In the genomic region with DNA sequence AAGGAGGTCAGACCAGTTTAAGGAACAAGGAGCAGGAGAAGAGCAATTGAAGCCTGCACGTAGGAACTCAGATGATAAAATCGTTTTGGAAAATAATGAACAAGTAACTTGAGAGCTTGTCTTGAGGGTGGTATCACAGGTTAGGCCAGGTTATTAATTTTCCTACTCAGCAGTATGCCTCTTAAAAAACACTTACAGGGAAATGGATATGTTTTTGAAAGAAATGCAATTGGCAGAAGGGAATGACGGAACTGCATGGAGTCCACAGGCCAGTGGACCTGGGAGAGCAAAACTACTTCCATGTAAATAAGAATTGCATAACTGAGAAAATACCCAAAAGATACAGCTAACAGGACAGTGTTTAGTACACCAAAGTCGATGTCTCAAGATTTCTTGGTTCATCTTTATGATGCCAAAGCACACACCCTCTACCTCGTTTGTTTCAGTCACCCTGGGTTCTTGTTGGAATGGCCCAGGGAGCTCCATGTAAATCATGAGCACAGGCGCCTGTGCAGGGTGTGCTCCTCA, we compare ENCODE assay signal across 1 cellular context.
TF ChIP-seq lines count a peak whose summit lies in the region.

No MANE protein-coding gene starts in this region.

TF ChIP-seq in SK-N-SH, 30 proteins besides CTCF, POLR2A, EP300 and RAD21 (continued from another document):
- TF ChIP-seq TCF12 (IDR thresholded peaks at IDR 0.05) (no peak), SMC3 (IDR thresholded peaks at IDR 0.05; ENCODE audit: low read depth, low read length) (no peak)
- TF ChIP-seq, protein P1, sequence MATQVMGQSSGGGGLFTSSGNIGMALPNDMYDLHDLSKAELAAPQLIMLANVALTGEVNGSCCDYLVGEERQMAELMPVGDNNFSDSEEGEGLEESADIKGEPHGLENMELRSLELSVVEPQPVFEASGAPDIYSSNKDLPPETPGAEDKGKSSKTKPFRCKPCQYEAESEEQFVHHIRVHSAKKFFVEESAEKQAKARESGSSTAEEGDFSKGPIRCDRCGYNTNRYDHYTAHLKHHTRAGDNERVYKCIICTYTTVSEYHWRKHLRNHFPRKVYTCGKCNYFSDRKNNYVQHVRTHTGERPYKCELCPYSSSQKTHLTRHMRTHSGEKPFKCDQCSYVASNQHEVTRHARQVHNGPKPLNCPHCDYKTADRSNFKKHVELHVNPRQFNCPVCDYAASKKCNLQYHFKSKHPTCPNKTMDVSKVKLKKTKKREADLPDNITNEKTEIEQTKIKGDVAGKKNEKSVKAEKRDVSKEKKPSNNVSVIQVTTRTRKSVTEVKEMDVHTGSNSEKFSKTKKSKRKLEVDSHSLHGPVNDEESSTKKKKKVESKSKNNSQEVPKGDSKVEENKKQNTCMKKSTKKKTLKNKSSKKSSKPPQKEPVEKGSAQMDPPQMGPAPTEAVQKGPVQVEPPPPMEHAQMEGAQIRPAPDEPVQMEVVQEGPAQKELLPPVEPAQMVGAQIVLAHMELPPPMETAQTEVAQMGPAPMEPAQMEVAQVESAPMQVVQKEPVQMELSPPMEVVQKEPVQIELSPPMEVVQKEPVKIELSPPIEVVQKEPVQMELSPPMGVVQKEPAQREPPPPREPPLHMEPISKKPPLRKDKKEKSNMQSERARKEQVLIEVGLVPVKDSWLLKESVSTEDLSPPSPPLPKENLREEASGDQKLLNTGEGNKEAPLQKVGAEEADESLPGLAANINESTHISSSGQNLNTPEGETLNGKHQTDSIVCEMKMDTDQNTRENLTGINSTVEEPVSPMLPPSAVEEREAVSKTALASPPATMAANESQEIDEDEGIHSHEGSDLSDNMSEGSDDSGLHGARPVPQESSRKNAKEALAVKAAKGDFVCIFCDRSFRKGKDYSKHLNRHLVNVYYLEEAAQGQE (IDR thresholded peaks at IDR 0.05; ENCODE audit: low read depth, low read length) = no peak
